24 cellular contexts compared by ENCODE assay signal in the genomic region with DNA sequence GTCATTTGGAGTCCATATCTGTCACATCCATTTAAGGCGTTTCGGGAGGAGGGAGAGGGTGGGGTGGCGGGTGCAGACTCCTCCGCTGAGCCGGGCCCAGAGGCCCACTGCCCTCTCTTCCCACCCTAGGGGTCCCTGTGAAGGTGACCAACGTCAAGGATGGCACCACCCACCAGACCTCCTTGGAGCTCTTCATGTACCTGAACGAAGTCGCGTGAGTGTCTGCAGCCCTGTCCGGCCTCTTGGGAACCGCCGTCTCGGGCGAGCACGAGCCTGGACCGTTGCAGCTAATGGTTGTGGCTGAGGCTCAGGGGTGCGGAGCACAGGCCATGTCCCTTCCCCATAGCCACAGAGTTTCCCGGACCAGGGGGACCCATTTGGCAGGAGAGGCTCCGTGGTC. TPM values are rescaled to one million over a fixed set of nuclear protein-coding genes. Genes with fewer than 3 reads are reported as not detected.
DNase-seq lines count a peak whose midpoint lies in the region; ATAC-seq, FAIRE-seq and TF ChIP-seq lines count a peak whose summit lies in the region.
"Had no signal": no experiment of that assay in that cellular context is flagged by ENCODE, and none has a peak within 500 bp of the region (broad histone marks: within the 10 kb centered on the region; RNA-seq: fewer than 3 reads in every experiment).

No MANE protein-coding gene starts in this region.

- TF ChIP-seq EP300 in K562 (IDR thresholded peaks at IDR 0.05; ENCODE audit: low read length) = no peak

- H3K4me1 ChIP-seq in HEK293 (ENCODE audit: control insufficient read depth, insufficient read depth, low read length) (no peaks in the 10 kb centered on the region), K562 (replicated peaks in 1 of 2; ENCODE audit: control insufficient read depth in 2 of 2, insufficient read depth in 2 of 2, low read length in 2 of 2) (peaks cover 0 to 30% of the 10 kb centered on the region in 2 experiments; a peak in 3 of 5 replicates), neural progenitor cell (peaks cover 56% of the 10 kb centered on the region), GM23248 (ENCODE audit: insufficient read depth) (no peaks in the 10 kb centered on the region)
- H3K4me1 ChIP-seq: BLaER1, Caco-2, HAP-1 had no signal

- no peak overlapping the region for H3K9ac ChIP-seq in K562 (ENCODE audit: insufficient read depth in 1 of 2, low read depth in 2 of 2, low read length in 2 of 2)
- H3K9ac ChIP-seq in neural progenitor cell = no peak overlapping the region
- H3K9ac ChIP-seq in GM23248 = no peak overlapping the region
- H3K9ac ChIP-seq: BLaER1 had no signal

- peaks cover 74% of the 10 kb centered on the region for H3K4me1 Mint-ChIP-seq in neural progenitor cell
- H3K4me1 Mint-ChIP-seq: B cell; CD4-positive, CD25-positive, alpha-beta regulatory T cell had no signal

- H4K20me1 ChIP-seq in K562 (replicated peaks; ENCODE audit: control insufficient read depth, insufficient read depth, low read length) = 0 out of 2 replicates have a peak, but pooled peaks cover 9% of the 10 kb centered on the region
- H4K20me1 ChIP-seq in neural progenitor cell (ENCODE audit: low read depth) = peaks cover 5% of the 10 kb centered on the region
- no peaks in the 10 kb centered on the region for H4K20me1 ChIP-seq in GM23248 (ENCODE audit: insufficient read depth)

- H2AFZ ChIP-seq in K562 (ENCODE audit: low read depth, low read length) = no peak overlapping the region
- H2AFZ ChIP-seq in neural progenitor cell (replicated peaks) = no peak overlapping the region
- H2AFZ ChIP-seq in GM23248 = no peak overlapping the region

- no peaks in the 10 kb centered on the region for H3K36me3 Mint-ChIP-seq in neural progenitor cell
- H3K36me3 Mint-ChIP-seq: CD4-positive, CD25-positive, alpha-beta regulatory T cell; CD8-positive, alpha-beta T cell had no signal

- in situ Hi-C loops in K562 (cut with MboI) = no loop called here
- in situ Hi-C loops in GM23248 (cut with MboI) = no loop called here

- TF ChIP-seq CTCF in HEK293 (tag by site-specific recombination; IDR thresholded peaks at IDR 0.05) = no peak
- no peak for TF ChIP-seq CTCF in K562 (IDR thresholded peaks at IDR 0.05 in 2 of 3, conservative IDR thresholded peaks at IDR 0.05 in 1 of 3; ENCODE audit: insufficient read depth in 2 of 3, low read depth in 1 of 3, low read length in 3 of 3)
- TF ChIP-seq CTCF in neural progenitor cell (IDR thresholded peaks at IDR 0.05) = no peak

- H3K4me2 ChIP-seq in K562 (ENCODE audit: insufficient read depth, low read length) (no peak overlapping the region), neural progenitor cell (peak overlapping the region; percentile 60), GM23248 (ENCODE audit: unreplicated experiment) (no peak overlapping the region)
- H3K4me2 ChIP-seq: BLaER1 had no signal

- POLR2A ChIA-PET in HEK293 (lab: Yijun Ruan, JAX) = no interaction called here
- POLR2A ChIA-PET in K562 (lab: Yijun Ruan, JAX) = interaction anchor here (0.7 kb wide), 1 partner anchor 52 kb away, joined by 4 read pairs; no protein-coding TSS in a partner anchor

- intact Hi-C loops in K562 (cut with micrococcal nuclease) = no loop called here

- no peaks in the 10 kb centered on the region for H3K9me2 ChIP-seq in GM23248 (ENCODE audit: insufficient read depth)

- H3K4me3 ChIP-seq in HEK293 (ENCODE audit: low read depth, low read length) = no peak overlapping the region
- H3K4me3 ChIP-seq in K562 = no peak overlapping the region
- H3K4me3 ChIP-seq in neural progenitor cell = no peak overlapping the region
- H3K4me3 ChIP-seq in GM23248 = no peak overlapping the region
- H3K4me3 ChIP-seq: BLaER1, HAP-1 had no signal

- BruUV-seq in K562 (replicated peaks; lab: Mats Ljungman, UMichigan) = no TSS peak

- peaks cover 0 to 14% of the 10 kb centered on the region in 2 experiments; a peak in 1 of 3 replicates for H3K36me3 ChIP-seq in HEK293 (ENCODE audit: control insufficient read depth in 2 of 2, insufficient read depth in 1 of 2, low read length in 2 of 2)
- H3K36me3 ChIP-seq in K562 (ENCODE audit: control insufficient read depth, insufficient read depth, low read length) = no peaks in the 10 kb centered on the region
- no peaks in the 10 kb centered on the region for H3K36me3 ChIP-seq in neural progenitor cell
- no peaks in the 10 kb centered on the region; the same call in 1 of the 2 replicates for H3K36me3 ChIP-seq in GM23248 (ENCODE audit: low read depth)

- peak overlapping the region; percentile 79 for H3K27ac Mint-ChIP-seq in neural progenitor cell
- H3K27ac Mint-ChIP-seq: B cell; CD4-positive, CD25-positive, alpha-beta regulatory T cell; CD8-positive, alpha-beta T cell had no signal

- WGBS in K562 (ENCODE audit: insufficient coverage, low coverage, missing lambda C conversion rate) = 76% methylated on average over 11 of the region's 19 CpGs
- 92 to 93% methylated on average over 16 to 19 of the region's 19 CpGs for WGBS in GM23248 (ENCODE audit: low coverage in 1 of 2, low lambda C conversion rate in 2 of 2, missing lambda C conversion rate in 2 of 2), 2 experiments

- H3F3A ChIP-seq in neural progenitor cell (ENCODE audit: low read depth) = peaks cover 41% of the 10 kb centered on the region
- H3F3A ChIP-seq in GM23248 (ENCODE audit: insufficient read depth) = no peaks in the 10 kb centered on the region

- H3K27ac ChIP-seq in HEK293 (ENCODE audit: extremely low read depth, low read depth, low read length) (no peak overlapping the region), K562 (ENCODE audit: extremely low read depth, low read depth, low read length) (no peak overlapping the region), neural progenitor cell (no peak overlapping the region), GM23248 (no peak overlapping the region)
- H3K27ac ChIP-seq: 22Rv1, BLaER1, C4-2B had no signal

- no peaks in the 10 kb centered on the region for H3K9me3 ChIP-seq in HEK293 (ENCODE audit: control insufficient read depth, insufficient read depth, low read depth, low read length)
- no peaks in the 10 kb centered on the region for H3K9me3 ChIP-seq in K562 (replicated peaks; ENCODE audit: control insufficient read depth, insufficient read depth, low read depth, low read length)
- H3K9me3 ChIP-seq in neural progenitor cell (ENCODE audit: low read depth) = no peaks in the 10 kb centered on the region
- H3K9me3 ChIP-seq in GM23248 (ENCODE audit: low read depth) = no peaks in the 10 kb centered on the region
- H3K9me3 ChIP-seq: BLaER1, Caco-2, HAP-1 had no signal

- H3K27me3 ChIP-seq in K562 (ENCODE audit: control insufficient read depth in 2 of 2, insufficient read depth in 2 of 2, low read length in 2 of 2) (peaks cover 3 to 26% of the 10 kb centered on the region in 2 experiments; a peak in 2 of 5 replicates), neural progenitor cell (no peaks in the 10 kb centered on the region), GM23248 (replicated peaks; ENCODE audit: insufficient read depth) (no peaks in the 10 kb centered on the region)

- TF ChIP-seq RAD21 in K562 (CRISPR knock-in tag; conservative IDR thresholded peaks at IDR 0.05 in 1 of 2, IDR thresholded peaks at IDR 0.05 in 1 of 2) = no peak

- peaks cover 26% of the 10 kb centered on the region for H3K27me3 Mint-ChIP-seq in neural progenitor cell (ENCODE audit: insufficient read depth, low read depth)

- no peak for TF ChIP-seq POLR2A in K562 (conservative IDR thresholded peaks at IDR 0.05)

- FAIRE-seq in K562 (lab: Jason Lieb, UNC) = no peak
- FAIRE-seq: A204.1, G401.6, GM12892, GM19239, H54 had no signal

- H3K79me2 ChIP-seq in K562 (ENCODE audit: control insufficient read depth, insufficient read depth, low read length) (no peaks in the 10 kb centered on the region), neural progenitor cell (ENCODE audit: low read depth) (no peaks in the 10 kb centered on the region), GM23248 (ENCODE audit: insufficient read depth) (no peaks in the 10 kb centered on the region)

- H3K9me1 ChIP-seq in K562 (ENCODE audit: control insufficient read depth, insufficient read depth, low read length) = no peaks in the 10 kb centered on the region

- no peak for ATAC-seq in K562
- no peak for ATAC-seq in GM19328 (IDR thresholded peaks at IDR 0.05; ENCODE audit: unreplicated experiment)
- ATAC-seq: CD8-positive, alpha-beta T cell had no signal

- H3K9me3 Mint-ChIP-seq in neural progenitor cell = no peaks in the 10 kb centered on the region
- H3K9me3 Mint-ChIP-seq: CD8-positive, alpha-beta T cell had no signal

- peak overlapping the region; percentile 76 for H3K4me3 Mint-ChIP-seq in neural progenitor cell
- H3K4me3 Mint-ChIP-seq: B cell; CD4-positive, CD25-positive, alpha-beta regulatory T cell; CD8-positive, alpha-beta T cell had no signal

- DNase-seq in K562 (ENCODE audit: extremely low read depth in 1 of 4, low spot score in 3 of 4) (no peak), left kidney (ENCODE audit: low read depth, low spot score) (peak; percentile 21), neural progenitor cell (ENCODE audit: low spot score) (no peak), GM23248 (no peak), NK-92 (lab: John Stamatoyannopoulos, UW; ENCODE audit: unreplicated experiment) (no peak)
- DNase-seq in activated CD8-positive, alpha-beta memory T cell treated with anti-CD3 and anti-CD28 coated beads for 24 hours = no peak
- DNase-seq: Caco-2; CD4-positive, CD25-positive, alpha-beta regulatory T cell; CD8-positive, alpha-beta T cell; DMS153; DND-41; GOT3 had no signal

- CTCF ChIA-PET in HEK293 (lab: Yijun Ruan, JAX) = interaction anchor here (0.6 to 1.2 kb wide), 3 partner anchors 12 to 158 kb away, joined by 3 to 4 read pairs (median 3); no protein-coding TSS in a partner anchor
- CTCF ChIA-PET in K562 (lab: Yijun Ruan, JAX; ENCODE audit: low intra/inter-chr PET ratio) = interaction anchor here (0.7 kb wide), 1 partner anchor 14 kb away, joined by 3 read pairs; no protein-coding TSS in a partner anchor

RNA-seq across cellular contexts. Expression of a gene that starts 34.8 kb away (rescaled TPM):
- total RNA-seq in K562 (2011; cell fraction: chromatin; rRNA removed; ENCODE audit: low replicate concordance) = 1.7 and 3.4 TPM in 2 replicates
- total RNA-seq in K562 (2011; cell fraction: nucleolus; rRNA removed) = 2.6 and 4.0 TPM in 2 replicates
- total RNA-seq in K562 (2011; cell fraction: nucleoplasm; rRNA removed) = 1.6 and 2.4 TPM in 2 replicates
- total RNA-seq in K562 (2014; rRNA removed) (4.6 and 4.8 TPM in 2 replicates), K562 (2014; rRNA removed; fragmentation: Illumina TruSeq; extraction: Trizol) (2.2 and 4.2 TPM in 2 replicates), K562 (2015; rRNA removed; fragmentation: Illumina TruSeq; extraction: Trizol) (1.5 and 1.7 TPM in 2 replicates), K562 (2021) (3.7 TPM in 2 replicates), neural progenitor cell (ENCODE audit: low replicate concordance) (22.5 and 28.9 TPM in 2 replicates)
- polyA plus RNA-seq in K562 (2011; rRNA removed) (2.9 and 4.7 TPM in 2 replicates), K562 (2014; fragmentation: Illumina TruSeq; extraction: Trizol) (5.7 and 5.9 TPM in 2 replicates), K562 (2014; fragmentation: Nextera tagmentation; extraction: Ambion mirVana) (1 to 10 TPM; 1.7 to 3.6 TPM), K562 (2014; rRNA removed) (3.8 and 6.5 TPM in 2 replicates), GM23248 (2016; fragmentation: Nextera tagmentation; extraction: Ambion mirVana) (120 and 124 TPM in 2 replicates)
- polyA plus RNA-seq in K562 (2011; cell fraction: cytosol; rRNA removed) = 3.0 and 5.3 TPM in 2 replicates
- polyA plus RNA-seq in K562 (2011; cell fraction: nucleus; rRNA removed) = 1.8 and 3.1 TPM in 2 replicates
- polyA plus RNA-seq in K562 (2012) = 2.6 and 82.8 TPM in 2 replicates
- polyA minus RNA-seq in K562 (2011; rRNA and poly(A)+ RNA removed) = 1.8 and 4.5 TPM in 2 replicates
- 13.4 and 14.5 TPM in 2 replicates for polyA minus RNA-seq in K562 (2011; cell fraction: cytosol; rRNA and poly(A)+ RNA removed)
- 2.6 and 3.0 TPM in 2 replicates for polyA minus RNA-seq in K562 (2011; cell fraction: nucleus; rRNA and poly(A)+ RNA removed)
- total RNA-seq in GM23248 (2014; rRNA removed; shearing (Covaris generic)) = 182 and 216 TPM in 2 replicates
- total RNA-seq: CD4-positive, CD25-positive, alpha-beta regulatory T cell; CD8-positive, alpha-beta T cell had no signal
- polyA plus RNA-seq: CD4-positive, CD25-positive, alpha-beta regulatory T cell had no signal
